8 cellular contexts compared by ENCODE assay signal in the genomic region with DNA sequence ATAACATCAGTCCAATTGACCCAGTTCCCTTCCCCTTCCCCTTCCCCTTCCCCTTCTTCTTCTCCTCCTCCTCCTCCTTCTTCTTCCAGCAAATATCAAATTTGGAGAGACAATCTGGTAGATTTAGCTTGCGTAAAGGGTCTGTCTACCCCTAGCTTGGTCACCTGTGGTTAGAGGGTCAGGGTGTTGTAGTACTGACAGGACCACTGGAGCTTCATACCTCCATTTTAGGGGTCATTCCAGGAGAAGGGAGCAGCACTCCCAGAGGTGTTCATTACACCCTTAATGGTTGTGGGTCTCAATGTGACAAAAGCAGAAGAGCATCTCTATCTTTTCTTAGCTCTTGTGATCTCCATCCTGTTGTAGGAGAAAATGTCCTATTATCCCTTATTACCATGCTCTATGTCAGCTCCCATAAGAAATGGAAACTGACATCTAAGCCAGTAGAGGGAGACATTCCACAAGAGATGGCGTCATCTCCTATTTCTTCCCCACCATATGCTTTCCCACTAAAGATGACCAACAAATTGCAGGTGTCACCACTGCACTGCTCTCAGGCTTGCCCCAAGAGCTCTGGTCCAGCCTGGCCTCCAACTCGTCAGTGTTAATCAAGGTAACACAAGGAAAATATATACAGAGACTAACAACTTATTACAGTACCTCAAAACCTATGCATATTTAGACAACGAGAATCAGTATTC. TPM values are rescaled to one million over a fixed set of nuclear protein-coding genes. Genes with fewer than 3 reads are reported as not detected.
A peak's percentile ranks its signal among the peaks of the same experiment; 100 is the strongest.
DNase-seq lines count a peak whose midpoint lies in the region; ATAC-seq and FAIRE-seq lines count a peak whose summit lies in the region.

No MANE protein-coding gene starts in this region.

- H3K36me3 Mint-ChIP-seq in activated naive CD8-positive, alpha-beta T cell treated with anti-CD3 and anti-CD28 coated beads, Interleukin-2, amount 50 U/mL, for 24 hours (ENCODE audit: low read depth), result no peaks in the 10 kb centered on the region
- H3K36me3 Mint-ChIP-seq in activated naive CD8-positive, alpha-beta T cell treated with anti-CD3 and anti-CD28 coated beads for 36 hours, result no peaks in the 10 kb centered on the region
- no peaks in the 10 kb centered on the region for H3K36me3 Mint-ChIP-seq in T-cell

- no peak for FAIRE-seq in urothelium cell line (lab: Jason Lieb, UNC)

- no peak overlapping the region for H3K4me3 Mint-ChIP-seq in activated naive CD8-positive, alpha-beta T cell treated with anti-CD3 and anti-CD28 coated beads, Interleukin-2, amount 50 U/mL, for 24 hours
- H3K4me3 Mint-ChIP-seq in activated naive CD8-positive, alpha-beta T cell treated with anti-CD3 and anti-CD28 coated beads for 36 hours, result no peak overlapping the region
- no peak overlapping the region for H3K4me3 Mint-ChIP-seq in T-cell

- CTCF ChIA-PET in T-cell (lab: Charles Lee), result interaction anchor here (0.6 to 1.4 kb wide), 10 partner anchors 9 to 812 kb away, joined by 3 to 11 read pairs (median 4); partner anchors contain the start of gene PLRG1 (in 2 of the 2)

- H3K27ac Mint-ChIP-seq in activated naive CD8-positive, alpha-beta T cell treated with anti-CD3 and anti-CD28 coated beads, Interleukin-2, amount 50 U/mL, for 24 hours, result no peak overlapping the region
- H3K27ac Mint-ChIP-seq in activated naive CD8-positive, alpha-beta T cell treated with anti-CD3 and anti-CD28 coated beads for 36 hours, result no peak overlapping the region
- no peak overlapping the region for H3K27ac Mint-ChIP-seq in T-cell

- no peaks in the 10 kb centered on the region for H3K4me1 Mint-ChIP-seq in activated naive CD8-positive, alpha-beta T cell treated with anti-CD3 and anti-CD28 coated beads, Interleukin-2, amount 50 U/mL, for 24 hours
- H3K4me1 Mint-ChIP-seq in activated naive CD8-positive, alpha-beta T cell treated with anti-CD3 and anti-CD28 coated beads for 36 hours, result peaks cover 5% of the 10 kb centered on the region
- no peaks in the 10 kb centered on the region for H3K4me1 Mint-ChIP-seq in T-cell

- DNase-seq in activated naive CD8-positive, alpha-beta T cell treated with anti-CD3 and anti-CD28 coated beads, Interleukin-2, amount 50 U/mL, for 24 hours, result no peak
- no peak for DNase-seq in activated naive CD8-positive, alpha-beta T cell treated with anti-CD3 and anti-CD28 coated beads for 36 hours
- peak; percentile 51 for DNase-seq in HPDE6-E6E7 (ENCODE audit: extremely low spot score)
- peak; percentile 70 for DNase-seq in SW480 (ENCODE audit: low spot score)
- peak; percentile 61 for DNase-seq in iPS-NIHi7 (ENCODE audit: extremely low spot score)
- peak; percentile 46 for DNase-seq in urothelium cell line (ENCODE audit: low spot score)
- no peak for DNase-seq in T-cell

- H3K9me3 Mint-ChIP-seq in activated naive CD8-positive, alpha-beta T cell treated with anti-CD3 and anti-CD28 coated beads, Interleukin-2, amount 50 U/mL, for 24 hours, result no peaks in the 10 kb centered on the region
- no peaks in the 10 kb centered on the region for H3K9me3 Mint-ChIP-seq in activated naive CD8-positive, alpha-beta T cell treated with anti-CD3 and anti-CD28 coated beads for 36 hours
- H3K9me3 Mint-ChIP-seq in T-cell, result no peaks in the 10 kb centered on the region

- H3K27me3 Mint-ChIP-seq in activated naive CD8-positive, alpha-beta T cell treated with anti-CD3 and anti-CD28 coated beads, Interleukin-2, amount 50 U/mL, for 24 hours, result peaks cover 8% of the 10 kb centered on the region
- H3K27me3 Mint-ChIP-seq in activated naive CD8-positive, alpha-beta T cell treated with anti-CD3 and anti-CD28 coated beads for 36 hours, result peaks cover 8% of the 10 kb centered on the region
- peaks cover 2 to 17% of the 10 kb centered on the region in 2 donors for H3K27me3 Mint-ChIP-seq in T-cell

- POLR2A ChIA-PET in T-cell (lab: Charles Lee), result interaction anchor here in 1 of 2 donors (0.8 kb wide), 1 partner anchor 10 kb away, joined by 17 read pairs; no protein-coding TSS in a partner anchor

- peak; percentile 52 for ATAC-seq in activated naive CD8-positive, alpha-beta T cell treated with anti-CD3 and anti-CD28 coated beads, Interleukin-2, amount 50 U/mL, for 24 hours
- peak; percentile 85 for ATAC-seq in GM21619 (IDR thresholded peaks at IDR 0.05; ENCODE audit: unreplicated experiment)
- ATAC-seq in T-cell (replicated peaks in 1 of 4), result no peak

RNA-seq across cellular contexts. Expression of gene FGB, which starts 3.5 kb away (rescaled TPM):
- total RNA-seq in activated naive CD8-positive, alpha-beta T cell treated with anti-CD3 and anti-CD28 coated beads for 36 hours, result not detected
- total RNA-seq in T-cell, result 1 to 10 TPM in 3 of 5 donors, not detected in 2; 2.5 to 4.2 (median 3.0) TPM

RNA-seq across cellular contexts. Expression of gene PLRG1, which starts 9.1 kb away (rescaled TPM):
- total RNA-seq in activated naive CD8-positive, alpha-beta T cell treated with anti-CD3 and anti-CD28 coated beads for 36 hours, result 100 to 1,000 TPM; 150 to 152 TPM
- 10 to 100 TPM; 58.7 to 77.4 (median 62.7) TPM for total RNA-seq in T-cell

RNA-seq across cellular contexts. Expression of gene FGA, which starts 31.3 kb away (rescaled TPM):
- not detected for total RNA-seq in activated naive CD8-positive, alpha-beta T cell treated with anti-CD3 and anti-CD28 coated beads for 36 hours
- total RNA-seq in T-cell, result 1 to 10 TPM in 3 of 5 donors, not detected in 2; 4.6 to 6.9 (median 4.8) TPM

RNA-seq across cellular contexts. Expression of gene FGG, which starts 53.2 kb away (rescaled TPM):
- total RNA-seq in activated naive CD8-positive, alpha-beta T cell treated with anti-CD3 and anti-CD28 coated beads for 36 hours, result not detected
- total RNA-seq in T-cell, result 1 to 10 TPM in 3 of 5 donors, not detected in 2; 1.7 to 4.9 (median 3.6) TPM

Comparison
In these comparisons a context has a peak if more than half of its experiments do, and no peak if none do; other contexts are left out.
1. ATAC-seq: peak in activated naive CD8-positive, alpha-beta T cell treated with anti-CD3 and anti-CD28 coated beads, Interleukin-2, amount 50 U/mL, for 24 hours (single experiment) and GM21619 (single experiment); none in T-cell (0 of 4).
2. DNase-seq: peak in HPDE6-E6E7 (single experiment), SW480 (single experiment), iPS-NIHi7 (single experiment) and urothelium cell line (single experiment); none in activated naive CD8-positive, alpha-beta T cell treated with anti-CD3 and anti-CD28 coated beads, Interleukin-2, amount 50 U/mL, for 24 hours (single experiment), activated naive CD8-positive, alpha-beta T cell treated with anti-CD3 and anti-CD28 coated beads for 36 hours (single experiment) and T-cell (0 of 34).